31 cellular contexts compared by ENCODE assay signal in genomic region chr2:204140258-204140657, GRCh38.
"Had no signal": no experiment of that assay in that cellular context is flagged by ENCODE, and none has a peak within 500 bp of the region (broad histone marks: within the 10 kb centered on the region; RNA-seq: fewer than 3 reads in every experiment).

No MANE protein-coding gene starts in this region.

- H3K36me3 Mint-ChIP-seq: naive thymus-derived CD8-positive, alpha-beta T cell; natural killer cell treated with Interleukin-12 subunit alpha and Interleukin-12 subunit beta and Interleukin-15 and Interleukin-18, amount 100 ng/mL, for 72 hours; stimulated activated memory B cell treated with anti-CD40 and anti-IgM and Interleukin-4, amounts not matched to agents 10 μg/mL and 1 μg/mL and 100 μg/mL, for 72 hours; type B pancreatic cell had no signal

- ATAC-seq: naive thymus-derived CD8-positive, alpha-beta T cell; natural killer cell treated with Interleukin-12 subunit alpha and Interleukin-12 subunit beta and Interleukin-15 and Interleukin-18, amount 100 ng/mL, for 72 hours; psoas muscle; right cardiac atrium; right lobe of liver; stimulated activated memory B cell treated with anti-CD40 and anti-IgM and Interleukin-4, amounts not matched to agents 10 μg/mL and 1 μg/mL and 100 μg/mL, for 72 hours; stimulated activated naive CD8-positive, alpha-beta T cell treated with anti-CD3 and anti-CD28 coated beads, Interleukin-15, amount 100 ng/mL, for 72 hours; stimulated activated naive CD8-positive, alpha-beta T cell treated with anti-CD3 and anti-CD28 coated beads, Interleukin-15, Interleukin-2, amounts not matched to agents 100 U/mL and 50 U/mL, for 24 hours; upper lobe of right lung had no signal

- DNase-seq: naive thymus-derived CD8-positive, alpha-beta T cell; nephron progenitor cell; nucleus accumbens; ovary; posterior cingulate gyrus; psoas muscle; right cardiac atrium; right lobe of liver; sigmoid colon; small intestine; stimulated activated CD4-positive, alpha-beta T cell treated with anti-CD3 and anti-CD28 coated beads, Interleukin-15, amount 100 ng/mL, for 24 hours; stimulated activated CD4-positive, alpha-beta T cell treated with anti-CD3 and anti-CD28 coated beads, Interleukin-2, amount 100 ng/mL, for 24 hours; stimulated activated CD4-positive, alpha-beta T cell treated with anti-CD3 and anti-CD28 coated beads, Interleukin-2, amount 100 ng/mL, for 48 hours; stimulated activated CD4-positive, alpha-beta T cell treated with anti-CD3 and anti-CD28 coated beads, Interleukin-4, amount 100 ng/mL, for 24 hours; stimulated activated naive CD4-positive, alpha-beta T cell; stimulated activated naive CD8-positive, alpha-beta T cell treated with anti-CD3 and anti-CD28 coated beads, Interleukin-15, amount 100 ng/mL, for 72 hours; stimulated activated naive CD8-positive, alpha-beta T cell treated with anti-CD3 and anti-CD28 coated beads, Interleukin-15, Interleukin-2, amounts not matched to agents 100 U/mL and 50 U/mL, for 24 hours; substantia nigra; testis; tibial artery; transverse colon; upper lobe of right lung; uterus had no signal

- H3K27ac Mint-ChIP-seq: progenitor cell of endocrine pancreas; stimulated activated memory B cell treated with anti-CD40 and anti-IgM and Interleukin-4, amounts not matched to agents 10 μg/mL and 1 μg/mL and 100 μg/mL, for 72 hours; type B pancreatic cell had no signal

- H3K4me3 ChIP-seq: ovary, psoas muscle, right lobe of liver, sigmoid colon, suprapubic skin, testis, tibial artery, transverse colon, upper lobe of right lung, uterus had no signal

- H3K27me3 ChIP-seq: neutrophil, ovary, right lobe of liver, sigmoid colon, testis, transverse colon, upper lobe of right lung, uterus had no signal

- H3K4me3 Mint-ChIP-seq: naive thymus-derived CD8-positive, alpha-beta T cell; natural killer cell treated with Interleukin-12 subunit alpha and Interleukin-12 subunit beta and Interleukin-15 and Interleukin-18, amount 100 ng/mL, for 72 hours; nephron progenitor cell; neural crest cell; stimulated activated memory B cell treated with anti-CD40 and anti-IgM and Interleukin-4, amounts not matched to agents 10 μg/mL and 1 μg/mL and 100 μg/mL, for 72 hours; stimulated activated naive CD8-positive, alpha-beta T cell treated with anti-CD3 and anti-CD28 coated beads, Interleukin-15, amount 100 ng/mL, for 72 hours; type B pancreatic cell had no signal

- H3K4me1 ChIP-seq: parathyroid adenoma, psoas muscle, right lobe of liver, suprapubic skin, testis, tibial artery, transverse colon, upper lobe of right lung, uterus had no signal

- H3K27ac ChIP-seq: neutrophil, ovary, parathyroid adenoma, psoas muscle, right lobe of liver, sigmoid colon, suprapubic skin, testis, tibial artery, transverse colon, upper lobe of right lung, uterus had no signal

- H3K9me3 ChIP-seq: neutrophil, ovary, psoas muscle, right lobe of liver, sigmoid colon, suprapubic skin, testis, tibial artery, transverse colon, upper lobe of right lung, uterus had no signal

- H3K9ac ChIP-seq: parathyroid adenoma had no signal

- H3K36me3 ChIP-seq: neutrophil, ovary, right lobe of liver, sigmoid colon, suprapubic skin, tibial artery, transverse colon, upper lobe of right lung, uterus had no signal

- H3K9me3 Mint-ChIP-seq: naive thymus-derived CD8-positive, alpha-beta T cell; nephron progenitor cell; stimulated activated memory B cell treated with anti-CD40 and anti-IgM and Interleukin-4, amounts not matched to agents 10 μg/mL and 1 μg/mL and 100 μg/mL, for 72 hours; stimulated activated naive CD8-positive, alpha-beta T cell treated with anti-CD3 and anti-CD28 coated beads, Interleukin-15, amount 100 ng/mL, for 72 hours; type B pancreatic cell had no signal
